ENCODE assay signal across 1 cellular context in genomic region chr9:36487482-36488321, GRCh38.
TF ChIP-seq lines count a peak whose summit lies in the region.

No MANE protein-coding gene starts in this region.

TF ChIP-seq in HepG2, 621 proteins besides CTCF, POLR2A, EP300 and RAD21 (continued from another document and continues in another):
- peak; percentile 73 for TF ChIP-seq ZNF687 (CRISPR knock-in tag; IDR thresholded peaks at IDR 0.05)
- TF ChIP-seq SUZ12 (IDR thresholded peaks at IDR 0.05; ENCODE audit: low read depth, low read length), result no peak
- TF ChIP-seq, protein P1, sequence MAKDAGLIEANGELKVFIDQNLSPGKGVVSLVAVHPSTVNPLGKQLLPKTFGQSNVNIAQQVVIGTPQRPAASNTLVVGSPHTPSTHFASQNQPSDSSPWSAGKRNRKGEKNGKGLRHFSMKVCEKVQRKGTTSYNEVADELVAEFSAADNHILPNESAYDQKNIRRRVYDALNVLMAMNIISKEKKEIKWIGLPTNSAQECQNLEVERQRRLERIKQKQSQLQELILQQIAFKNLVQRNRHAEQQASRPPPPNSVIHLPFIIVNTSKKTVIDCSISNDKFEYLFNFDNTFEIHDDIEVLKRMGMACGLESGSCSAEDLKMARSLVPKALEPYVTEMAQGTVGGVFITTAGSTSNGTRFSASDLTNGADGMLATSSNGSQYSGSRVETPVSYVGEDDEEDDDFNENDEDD (CRISPR knock-in tag; IDR thresholded peaks at IDR 0.05; ENCODE audit: borderline replicate concordance), result peak; percentile 42; the same call in 1 of the 2 replicates
- 0 out of 2 replicates have a peak, but pooled peaks have one; percentile 48 for TF ChIP-seq ZNF556 (CRISPR knock-in tag; IDR thresholded peaks at IDR 0.05; ENCODE audit: borderline replicate concordance)
- TF ChIP-seq ZSCAN31 (CRISPR knock-in tag; IDR thresholded peaks at IDR 0.05; ENCODE audit: low read depth), result peak; percentile 54; the same call in 1 of the 2 replicates
- TF ChIP-seq ZNF781 (CRISPR knock-in tag; IDR thresholded peaks at IDR 0.05; ENCODE audit: borderline replicate concordance, not compliant biosample characterization), result no peak
- 0 out of 2 replicates have a peak, but pooled peaks have one; percentile 21 for TF ChIP-seq TBX2 (CRISPR knock-in tag; IDR thresholded peaks at IDR 0.05; ENCODE audit: borderline replicate concordance)
- TF ChIP-seq GLI4 (CRISPR knock-in tag; IDR thresholded peaks at IDR 0.05; ENCODE audit: borderline replicate concordance), result 0 out of 2 replicates have a peak, but pooled peaks have one; percentile 43
- 0 out of 2 replicates have a peak, but pooled peaks have one; percentile 38 for TF ChIP-seq ATF6 (CRISPR knock-in tag; conservative IDR thresholded peaks at IDR 0.05)
- TF ChIP-seq MEIS2 (CRISPR knock-in tag; IDR thresholded peaks at IDR 0.05), result peak; percentile 56; the same call in 1 of the 2 replicates
- no peak for TF ChIP-seq ZNF280B (CRISPR knock-in tag; IDR thresholded peaks at IDR 0.05; ENCODE audit: borderline replicate concordance)
- 0 out of 2 replicates have a peak, but pooled peaks have one; percentile 14 for TF ChIP-seq REPIN1 (CRISPR knock-in tag; IDR thresholded peaks at IDR 0.05; ENCODE audit: borderline replicate concordance, low read depth)
- no peak for TF ChIP-seq MLXIP (CRISPR knock-in tag; IDR thresholded peaks at IDR 0.05; ENCODE audit: borderline replicate concordance)
- no peak for TF ChIP-seq ZNF713 (CRISPR knock-in tag; IDR thresholded peaks at IDR 0.05)
- no peak for TF ChIP-seq ZNF280D (CRISPR knock-in tag; IDR thresholded peaks at IDR 0.05)
- TF ChIP-seq KAT7 (CRISPR knock-in tag; IDR thresholded peaks at IDR 0.05; ENCODE audit: borderline replicate concordance), result peak; percentile 71; the same call in 1 of the 2 replicates
- TF ChIP-seq GZF1 (CRISPR knock-in tag; IDR thresholded peaks at IDR 0.05), result no peak
- TF ChIP-seq ZBTB7B (CRISPR knock-in tag; IDR thresholded peaks at IDR 0.05), result 0 out of 2 replicates have a peak, but pooled peaks have one; percentile 17
- no peak for TF ChIP-seq HCFC1 (IDR thresholded peaks at IDR 0.05; ENCODE audit: low read depth, low read length)
- TF ChIP-seq TOPORS (CRISPR knock-in tag; IDR thresholded peaks at IDR 0.05), result peak; percentile 54; the same call in 1 of the 2 replicates
- TF ChIP-seq NFRKB (IDR thresholded peaks at IDR 0.05), result no peak
- TF ChIP-seq, protein P2, sequence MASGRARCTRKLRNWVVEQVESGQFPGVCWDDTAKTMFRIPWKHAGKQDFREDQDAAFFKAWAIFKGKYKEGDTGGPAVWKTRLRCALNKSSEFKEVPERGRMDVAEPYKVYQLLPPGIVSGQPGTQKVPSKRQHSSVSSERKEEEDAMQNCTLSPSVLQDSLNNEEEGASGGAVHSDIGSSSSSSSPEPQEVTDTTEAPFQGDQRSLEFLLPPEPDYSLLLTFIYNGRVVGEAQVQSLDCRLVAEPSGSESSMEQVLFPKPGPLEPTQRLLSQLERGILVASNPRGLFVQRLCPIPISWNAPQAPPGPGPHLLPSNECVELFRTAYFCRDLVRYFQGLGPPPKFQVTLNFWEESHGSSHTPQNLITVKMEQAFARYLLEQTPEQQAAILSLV (CRISPR knock-in tag; IDR thresholded peaks at IDR 0.05; ENCODE audit: borderline replicate concordance), result no peak
- peak; percentile 65; the same call in 1 of the 2 replicates for TF ChIP-seq ZNF580 (CRISPR knock-in tag; IDR thresholded peaks at IDR 0.05; ENCODE audit: borderline replicate concordance, low read depth)
- no peak for TF ChIP-seq ZNF431 (CRISPR knock-in tag; IDR thresholded peaks at IDR 0.05; ENCODE audit: borderline replicate concordance, low read depth)
- peak; percentile 79 for TF ChIP-seq POLR2G (IDR thresholded peaks at IDR 0.05; ENCODE audit: low read depth, low read length)
- no peak for TF ChIP-seq U2AF2 (IDR thresholded peaks at IDR 0.05; ENCODE audit: low read depth, low read length)
- TF ChIP-seq ZNF232 (CRISPR knock-in tag; IDR thresholded peaks at IDR 0.05; ENCODE audit: borderline replicate concordance), result no peak
- no peak for TF ChIP-seq CBX2 (IDR thresholded peaks at IDR 0.05; ENCODE audit: low read depth, low read length)
- peak; percentile 69; the same call in 1 of the 2 replicates for TF ChIP-seq CBX2 (CRISPR knock-in tag; IDR thresholded peaks at IDR 0.05; ENCODE audit: low read depth)
- peak; percentile 88 for TF ChIP-seq CHD2 (IDR thresholded peaks at IDR 0.05; ENCODE audit: low read depth, low read length)
- peak; percentile 60; the same call in 1 of the 2 replicates for TF ChIP-seq ZNF724P (CRISPR knock-in tag; IDR thresholded peaks at IDR 0.05; ENCODE audit: borderline replicate concordance)
- TF ChIP-seq TCF7L2 (IDR thresholded peaks at IDR 0.05; ENCODE audit: low read depth, low read length), result no peak
- TF ChIP-seq MEIS1 (CRISPR knock-in tag; IDR thresholded peaks at IDR 0.05; ENCODE audit: borderline replicate concordance), result no peak
- TF ChIP-seq, protein P3, sequence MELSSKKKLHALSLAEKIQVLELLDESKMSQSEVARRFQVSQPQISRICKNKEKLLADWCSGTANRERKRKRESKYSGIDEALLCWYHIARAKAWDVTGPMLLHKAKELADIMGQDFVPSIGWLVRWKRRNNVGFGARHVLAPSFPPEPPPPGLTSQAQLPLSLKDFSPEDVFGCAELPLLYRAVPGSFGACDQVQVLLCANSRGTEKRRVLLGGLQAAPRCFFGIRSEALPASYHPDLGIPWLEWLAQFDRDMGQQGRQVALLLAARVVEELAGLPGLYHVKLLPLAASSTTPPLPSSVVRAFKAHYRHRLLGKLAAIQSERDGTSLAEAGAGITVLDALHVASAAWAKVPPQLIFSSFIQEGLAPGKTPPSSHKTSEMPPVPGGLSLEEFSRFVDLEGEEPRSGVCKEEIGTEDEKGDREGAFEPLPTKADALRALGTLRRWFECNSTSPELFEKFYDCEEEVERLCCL (CRISPR knock-in tag; IDR thresholded peaks at IDR 0.05; ENCODE audit: borderline replicate concordance), result no peak
- peak; percentile 65; the same call in 1 of the 2 replicates for TF ChIP-seq GABPB1 (CRISPR knock-in tag; IDR thresholded peaks at IDR 0.05)
- no peak for TF ChIP-seq SCMH1 (CRISPR knock-in tag; IDR thresholded peaks at IDR 0.05; ENCODE audit: borderline replicate concordance)
- no peak for TF ChIP-seq GPN1 (CRISPR knock-in tag; IDR thresholded peaks at IDR 0.05; ENCODE audit: borderline replicate concordance)
- no peak; the same call in 2 of the 3 replicates for TF ChIP-seq MXI1 (IDR thresholded peaks at IDR 0.05; ENCODE audit: borderline replicate concordance, low read depth, low read length)
- no peak for TF ChIP-seq WIZ (CRISPR knock-in tag; IDR thresholded peaks at IDR 0.05)
- TF ChIP-seq SRSF9 (IDR thresholded peaks at IDR 0.05; ENCODE audit: borderline replicate concordance, insufficient read depth, low read depth, low read length, poor library complexity, severe bottlenecking), result no peak
- TF ChIP-seq SALL2 (CRISPR knock-in tag; IDR thresholded peaks at IDR 0.05), result 0 out of 2 replicates have a peak, but pooled peaks have one; percentile 31
- TF ChIP-seq IKZF4 (CRISPR knock-in tag; IDR thresholded peaks at IDR 0.05; ENCODE audit: borderline replicate concordance, low read depth, not compliant biosample characterization), result peak; percentile 48
